ENCODE assay signal across 8 cellular contexts in genomic region chr17:42618442-42619150, GRCh38. TPM values are rescaled to one million over a fixed set of nuclear protein-coding genes. Genes with fewer than 3 reads are reported as not detected.
DNase-seq lines count a peak whose midpoint lies in the region; ATAC-seq and TF ChIP-seq lines count a peak whose summit lies in the region.

No MANE protein-coding gene starts in this region.

- intact Hi-C loops in left ventricle myocardium inferior (cut with micrococcal nuclease) = loop anchor here (10.0 kb wide), 1 partner anchor 56 kb away; the partner anchor contains the start of gene PLEKHH3
- intact Hi-C loops in naive thymus-derived CD4-positive, alpha-beta T cell (cut with micrococcal nuclease) = no loop called here

- ATAC-seq in GM21367 (IDR thresholded peaks at IDR 0.05; ENCODE audit: unreplicated experiment) = peak; percentile 62
- peak; percentile 45 for ATAC-seq in HG03565 (IDR thresholded peaks at IDR 0.05; ENCODE audit: unreplicated experiment)
- peak; percentile 20 for ATAC-seq in stimulated activated naive CD8-positive, alpha-beta T cell treated with anti-CD3 and anti-CD28 coated beads, Interleukin-15, amount 100 ng/mL, for 72 hours
- ATAC-seq in naive thymus-derived CD4-positive, alpha-beta T cell = no peak

- no peak overlapping the region for H3K4me3 Mint-ChIP-seq in stimulated activated naive CD8-positive, alpha-beta T cell treated with anti-CD3 and anti-CD28 coated beads, Interleukin-15, amount 100 ng/mL, for 72 hours
- no peak overlapping the region for H3K4me3 Mint-ChIP-seq in naive thymus-derived CD4-positive, alpha-beta T cell

- peaks cover 20% of the 10 kb centered on the region for H3K4me1 ChIP-seq in left ventricle myocardium inferior
- H3K4me1 ChIP-seq in naive thymus-derived CD4-positive, alpha-beta T cell (ENCODE audit: control insufficient read depth in 2 of 2, insufficient read depth in 2 of 2, low read length in 2 of 2) = no peaks in the 10 kb centered on the region

- H3K27ac Mint-ChIP-seq in stimulated activated naive CD8-positive, alpha-beta T cell treated with anti-CD3 and anti-CD28 coated beads, Interleukin-15, amount 100 ng/mL, for 72 hours = no peak overlapping the region
- H3K27ac Mint-ChIP-seq in naive thymus-derived CD4-positive, alpha-beta T cell = peak overlapping the region in 2 of 9 donors; percentile 6 to 28

- H3K27me3 Mint-ChIP-seq in stimulated activated naive CD8-positive, alpha-beta T cell treated with anti-CD3 and anti-CD28 coated beads, Interleukin-15, amount 100 ng/mL, for 72 hours = no peaks in the 10 kb centered on the region
- H3K27me3 Mint-ChIP-seq in naive thymus-derived CD4-positive, alpha-beta T cell = no peaks in the 10 kb centered on the region

- H3K27ac ChIP-seq in RWPE1 = peak overlapping the region; percentile 84
- peak overlapping the region; percentile 89 for H3K27ac ChIP-seq in left ventricle myocardium inferior (replicated peaks)
- no peak overlapping the region for H3K27ac ChIP-seq in naive thymus-derived CD4-positive, alpha-beta T cell (ENCODE audit: low read depth, low read length)

- no peaks in the 10 kb centered on the region for H3K27me3 ChIP-seq in left ventricle myocardium inferior (ENCODE audit: low read depth)
- H3K27me3 ChIP-seq in naive thymus-derived CD4-positive, alpha-beta T cell (ENCODE audit: control insufficient read depth in 2 of 2, insufficient read depth in 2 of 2, low read length in 2 of 2) = no peaks in the 10 kb centered on the region

- POLR2A ChIA-PET in RWPE1 (lab: Yijun Ruan, JAX; ENCODE audit: low non-redundant PET) = interaction anchor here (1.8 kb wide), 1 partner anchor 9 kb away, joined by 9 read pairs; the partner anchor contains the start of genes RETREG3 and TUBG1
- POLR2A ChIA-PET in naive thymus-derived CD4-positive, alpha-beta T cell (lab: Charles Lee) = interaction anchor here (2.2 kb wide), 1 partner anchor 10 kb away, joined by 8 read pairs; no protein-coding TSS in a partner anchor

- no peaks in the 10 kb centered on the region for H3K9me3 ChIP-seq in left ventricle myocardium inferior (replicated peaks)
- no peaks in the 10 kb centered on the region for H3K9me3 ChIP-seq in naive thymus-derived CD4-positive, alpha-beta T cell (ENCODE audit: control insufficient read depth in 2 of 3, low read length in 3 of 3)

- no peaks in the 10 kb centered on the region for H3K9me3 Mint-ChIP-seq in stimulated activated naive CD8-positive, alpha-beta T cell treated with anti-CD3 and anti-CD28 coated beads, Interleukin-15, amount 100 ng/mL, for 72 hours
- no peaks in the 10 kb centered on the region for H3K9me3 Mint-ChIP-seq in naive thymus-derived CD4-positive, alpha-beta T cell

- peaks cover 26% of the 10 kb centered on the region for H3K36me3 ChIP-seq in left ventricle myocardium inferior
- H3K36me3 ChIP-seq in naive thymus-derived CD4-positive, alpha-beta T cell (ENCODE audit: control insufficient read depth in 2 of 3, insufficient read depth in 3 of 3, low read length in 3 of 3) = peaks cover 0 to 23% (median 3%) of the 10 kb centered on the region in 3 experiments

- peaks cover 17% of the 10 kb centered on the region for H3K4me1 Mint-ChIP-seq in stimulated activated naive CD8-positive, alpha-beta T cell treated with anti-CD3 and anti-CD28 coated beads, Interleukin-15, amount 100 ng/mL, for 72 hours
- peaks cover 0 to 8% (median 0%) of the 10 kb centered on the region in 7 donors for H3K4me1 Mint-ChIP-seq in naive thymus-derived CD4-positive, alpha-beta T cell

- peaks cover 0 to 23% (median 10%) of the 10 kb centered on the region in 5 donors for H3K36me3 Mint-ChIP-seq in naive thymus-derived CD4-positive, alpha-beta T cell

- DNase-seq in GM12864 (ENCODE audit: low read depth) (peak; percentile 94), RWPE1 (ENCODE audit: low spot score) (peak; percentile 70), left ventricle myocardium inferior (peak; percentile 60), NCI-H2029 (lab: John Stamatoyannopoulos, UW) (no peak)
- no peak for DNase-seq in stimulated activated naive CD8-positive, alpha-beta T cell treated with anti-CD3 and anti-CD28 coated beads, Interleukin-15, amount 100 ng/mL, for 72 hours
- DNase-seq in naive thymus-derived CD4-positive, alpha-beta T cell = no peak

- CTCF ChIA-PET in RWPE1 (lab: Yijun Ruan, JAX) = interaction anchor here (0.6 to 2.2 kb wide), 15 partner anchors 10 to 855 kb away, joined by 3 to 18 read pairs (median 3); partner anchors contain the start of genes RETREG3, TUBG1 and TUBG2
- CTCF ChIA-PET in naive thymus-derived CD4-positive, alpha-beta T cell (lab: Charles Lee) = interaction anchor here (1.3 kb wide), 1 partner anchor 10 kb away, joined by 3 read pairs; no protein-coding TSS in a partner anchor

- H3K4me3 ChIP-seq in GM12864 (ENCODE audit: low read depth, low read length) (peak overlapping the region; percentile 49; the same call in 1 of the 2 replicates), left ventricle myocardium inferior (peak overlapping the region; percentile 46)
- H3K4me3 ChIP-seq in naive thymus-derived CD4-positive, alpha-beta T cell (ENCODE audit: low read length) = no peak overlapping the region

- TF ChIP-seq CTCF in GM12864 (IDR thresholded peaks at IDR 0.05; ENCODE audit: low read depth, low read length, missing control alignments) (peak; percentile 29), RWPE1 (conservative IDR thresholded peaks at IDR 0.05; ENCODE audit: low read depth) (peak; percentile 58), left ventricle myocardium inferior (IDR thresholded peaks at IDR 0.05; ENCODE audit: borderline replicate concordance) (peak; percentile 51)

RNA-seq across cellular contexts. Expression of gene TUBG1, which starts 9.1 kb away (rescaled TPM):
- 48.0 TPM for total RNA-seq in left ventricle myocardium inferior
- total RNA-seq in naive thymus-derived CD4-positive, alpha-beta T cell = 10 to 100 TPM in 3 of 5 experiments, 1 to 10 TPM in 2; 7.8 to 54.4 (median 12.5) TPM
- 10 to 100 TPM in 1 of 2 donors, 1 to 10 TPM in 1; 4.8 to 12.5 TPM for polyA plus RNA-seq in naive thymus-derived CD4-positive, alpha-beta T cell

RNA-seq across cellular contexts. Expression of gene RETREG3, which starts 9.4 kb away (rescaled TPM):
- total RNA-seq in left ventricle myocardium inferior = 17.6 TPM
- total RNA-seq in naive thymus-derived CD4-positive, alpha-beta T cell = 100 to 1,000 TPM in 2 of 5 experiments, 10 to 100 TPM in 3; 53.3 to 132 (median 75.7) TPM
- polyA plus RNA-seq in naive thymus-derived CD4-positive, alpha-beta T cell = 100 to 1,000 TPM; 131 to 136 TPM

RNA-seq across cellular contexts. Expression of gene TUBG2, which starts 40.5 kb away (rescaled TPM):
- 15.6 TPM for total RNA-seq in left ventricle myocardium inferior
- total RNA-seq in naive thymus-derived CD4-positive, alpha-beta T cell = 10 to 100 TPM in 4 of 5 experiments, 1 to 10 TPM in 1; 9.0 to 20.3 (median 15.3) TPM
- polyA plus RNA-seq in naive thymus-derived CD4-positive, alpha-beta T cell = 1 to 10 TPM; 4.9 to 8.7 TPM

RNA-seq across cellular contexts. Expression of gene PSMC3IP, which starts 41.1 kb away (rescaled TPM):
- total RNA-seq in left ventricle myocardium inferior = 2.5 TPM
- 10 to 100 TPM in 1 of 5 experiments, 1 to 10 TPM in 4; 2.7 to 14.0 (median 5.2) TPM for total RNA-seq in naive thymus-derived CD4-positive, alpha-beta T cell
- polyA plus RNA-seq in naive thymus-derived CD4-positive, alpha-beta T cell = 1 to 10 TPM; 1.3 to 1.6 TPM

RNA-seq across cellular contexts. Expression of gene MLX, which starts 51.7 kb away (rescaled TPM):
- total RNA-seq in left ventricle myocardium inferior = 79.7 TPM
- total RNA-seq in naive thymus-derived CD4-positive, alpha-beta T cell = 10 to 100 TPM; 35.3 to 73.9 (median 65.1) TPM
- 10 to 100 TPM; 28.1 to 46.8 TPM for polyA plus RNA-seq in naive thymus-derived CD4-positive, alpha-beta T cell

Comparison
In these comparisons a context has a peak if more than half of its experiments do, and no peak if none do; other contexts are left out.
1. DNase-seq: peak in GM12864 (single experiment), RWPE1 (single experiment) and left ventricle myocardium inferior (single experiment); none in stimulated activated naive CD8-positive, alpha-beta T cell treated with anti-CD3 and anti-CD28 coated beads, Interleukin-15, amount 100 ng/mL, for 72 hours (0 of 2), naive thymus-derived CD4-positive, alpha-beta T cell (0 of 9) and NCI-H2029 (single experiment).
2. Peak in every context shown above with its lines, with median percentiles within 50 percentile points of each other: CTCF ChIP-seq.